2 cellular contexts compared by ENCODE assay signal in genomic region chr9:113614843-113615648, GRCh38.
TF ChIP-seq lines count a peak whose summit lies in the region.

No MANE protein-coding gene starts in this region.

TF ChIP-seq in GM23338, 12 proteins besides CTCF, POLR2A, EP300 and RAD21 (continued from another document):
- TF ChIP-seq ZNF462 (CRISPR knock-in tag; IDR thresholded peaks at IDR 0.05) (no peak), ZNF114 (CRISPR knock-in tag; IDR thresholded peaks at IDR 0.05) (no peak), POLR2AphosphoS5 (IDR thresholded peaks at IDR 0.05; ENCODE audit: low read depth) (no peak), JUNB (IDR thresholded peaks at IDR 0.05; ENCODE audit: unreplicated experiment) (no peak), EZH2 (IDR thresholded peaks at IDR 0.05; ENCODE audit: low read depth, unreplicated experiment) (no peak), NANOG (IDR thresholded peaks at IDR 0.05; ENCODE audit: borderline replicate concordance) (no peak), STAT1 (IDR thresholded peaks at IDR 0.05; ENCODE audit: unreplicated experiment) (no peak), CREB1 (CRISPR knock-in tag; IDR thresholded peaks at IDR 0.05; ENCODE audit: low read depth) (no peak), ZNF331 (CRISPR knock-in tag; IDR thresholded peaks at IDR 0.05; ENCODE audit: low read depth) (no peak), EZH2phosphoT487 (IDR thresholded peaks at IDR 0.05; ENCODE audit: unreplicated experiment) (no peak)
TF ChIP-seq in GM23338: peak in this region for 0.

TF ChIP-seq in WTC11, 78 proteins besides CTCF, POLR2A, EP300 and RAD21 (continued from another document):
- TF ChIP-seq AFF4 (CRISPR knock-in tag; IDR thresholded peaks at IDR 0.05; ENCODE audit: borderline replicate concordance), result no peak
